ENCODE assay signal across 8 cellular contexts in genomic region chr10:69045441-69046300, GRCh38. TPM values are rescaled to one million over a fixed set of nuclear protein-coding genes. Genes with fewer than 3 reads are reported as not detected.
DNase-seq lines count a peak whose midpoint lies in the region; ATAC-seq and TF ChIP-seq lines count a peak whose summit lies in the region.

No MANE protein-coding gene starts in this region.

- WGBS in gastroesophageal sphincter (ENCODE audit: low coverage in 1 of 2), 2 donors = 59 to 66% methylated on average over 4 of the region's 6 CpGs

- intact Hi-C loops in activated T-helper 1 cell treated with anti-CD3 and anti-CD28 coated beads, Interleukin-12 subunit alpha, Interleukin-12 subunit beta, Interleukin-2, Interleukin-4 antibody, amounts not matched to agents 30 ng/mL and 10 ng/mL and 1 ng/mL, durations not matched to agents 14 hours and 24 hours and 36 hours (cut with micrococcal nuclease) = loop anchor here (1.0 to 5.0 kb wide), 7 partner anchors 10 to 272 kb away; partner anchors contain the start of gene VPS26A

- no peaks in the 10 kb centered on the region for H3K36me3 ChIP-seq in mucosa of rectum (ENCODE audit: control insufficient read depth in 2 of 2, insufficient read depth in 2 of 2, low read length in 2 of 2)
- H3K36me3 ChIP-seq in gastroesophageal sphincter = no peaks in the 10 kb centered on the region

- H3K27ac ChIP-seq in mucosa of rectum (ENCODE audit: low read depth in 2 of 2, low read length in 2 of 2) (peak overlapping the region; percentile 38 to 87), gastroesophageal sphincter (peak overlapping the region in 1 of 4 donors; percentile 15)

- TF ChIP-seq CTCF in GM12865 (IDR thresholded peaks at IDR 0.05; ENCODE audit: insufficient read depth, low read depth, low read length, missing control alignments) (no peak), gastroesophageal sphincter (IDR thresholded peaks at IDR 0.05) (no peak)

- peak overlapping the region in 1 of 2 donors; percentile 3 for H3K9ac ChIP-seq in mucosa of rectum (ENCODE audit: low read depth in 1 of 2, low read length in 2 of 2)

- H3K9me3 Mint-ChIP-seq in activated T-helper 1 cell treated with anti-CD3 and anti-CD28 coated beads, Interleukin-12 subunit alpha, Interleukin-12 subunit beta, Interleukin-2, Interleukin-4 antibody, amounts not matched to agents 30 ng/mL and 10 ng/mL and 1 ng/mL, durations not matched to agents 14 hours and 24 hours and 36 hours = no peaks in the 10 kb centered on the region

- H3K4me3 Mint-ChIP-seq in activated T-helper 1 cell treated with anti-CD3 and anti-CD28 coated beads, Interleukin-12 subunit alpha, Interleukin-12 subunit beta, Interleukin-2, Interleukin-4 antibody, amounts not matched to agents 30 ng/mL and 10 ng/mL and 1 ng/mL, durations not matched to agents 14 hours and 24 hours and 36 hours = peak overlapping the region; percentile 76

- H3K27ac Mint-ChIP-seq in activated T-helper 1 cell treated with anti-CD3 and anti-CD28 coated beads, Interleukin-12 subunit alpha, Interleukin-12 subunit beta, Interleukin-2, Interleukin-4 antibody, amounts not matched to agents 30 ng/mL and 10 ng/mL and 1 ng/mL, durations not matched to agents 14 hours and 24 hours and 36 hours = peak overlapping the region; percentile 99

- TF ChIP-seq POLR2A in gastroesophageal sphincter (IDR thresholded peaks at IDR 0.05) = no peak

- peak; percentile 64 for ATAC-seq in GM21423 (IDR thresholded peaks at IDR 0.05; ENCODE audit: unreplicated experiment)
- ATAC-seq in gastroesophageal sphincter = no peak

- peaks cover 3% of the 10 kb centered on the region in 2 donors for H3K4me1 ChIP-seq in mucosa of rectum (ENCODE audit: control insufficient read depth in 2 of 2, insufficient read depth in 2 of 2, low read length in 2 of 2)
- no peaks in the 10 kb centered on the region for H3K4me1 ChIP-seq in gastroesophageal sphincter

- H3K27me3 ChIP-seq in mucosa of rectum (ENCODE audit: control insufficient read depth in 2 of 2, insufficient read depth in 2 of 2, low read length in 2 of 2) (no peaks in the 10 kb centered on the region), gastroesophageal sphincter (no peaks in the 10 kb centered on the region)

- no peaks in the 10 kb centered on the region for H3K9me3 ChIP-seq in mucosa of rectum (ENCODE audit: control insufficient read depth in 2 of 2, low read length in 2 of 2)
- H3K9me3 ChIP-seq in gastroesophageal sphincter = no peaks in the 10 kb centered on the region

- H3K36me3 Mint-ChIP-seq in activated T-helper 1 cell treated with anti-CD3 and anti-CD28 coated beads, Interleukin-12 subunit alpha, Interleukin-12 subunit beta, Interleukin-2, Interleukin-4 antibody, amounts not matched to agents 30 ng/mL and 10 ng/mL and 1 ng/mL, durations not matched to agents 14 hours and 24 hours and 36 hours (ENCODE audit: low read depth) = peaks cover 3% of the 10 kb centered on the region

- H3K4me3 ChIP-seq in GM12865 (ENCODE audit: low read depth, low read length) = peak overlapping the region; percentile 51
- no peak overlapping the region for H3K4me3 ChIP-seq in mucosa of rectum (ENCODE audit: low read length in 2 of 2)
- H3K4me3 ChIP-seq in gastroesophageal sphincter = no peak overlapping the region

- DNase-seq in GM12865 (ENCODE audit: low read depth) = peak; percentile 92
- peak; percentile 75 for DNase-seq in HT1080 (ENCODE audit: low read depth)
- DNase-seq in activated T-helper 1 cell treated with anti-CD3 and anti-CD28 coated beads, Interleukin-12 subunit alpha, Interleukin-12 subunit beta, Interleukin-2, Interleukin-4 antibody, amounts not matched to agents 30 ng/mL and 10 ng/mL and 1 ng/mL, durations not matched to agents 14 hours and 24 hours and 36 hours (ENCODE audit: low spot score) = peak; percentile 42
- DNase-seq in iPS-NIHi11 (ENCODE audit: low spot score) = no peak
- no peak for DNase-seq in NCI-H2029 (lab: John Stamatoyannopoulos, UW)

- TF ChIP-seq EP300 in gastroesophageal sphincter (IDR thresholded peaks at IDR 0.05) = no peak

- no peaks in the 10 kb centered on the region for H3K27me3 Mint-ChIP-seq in activated T-helper 1 cell treated with anti-CD3 and anti-CD28 coated beads, Interleukin-12 subunit alpha, Interleukin-12 subunit beta, Interleukin-2, Interleukin-4 antibody, amounts not matched to agents 30 ng/mL and 10 ng/mL and 1 ng/mL, durations not matched to agents 14 hours and 24 hours and 36 hours (ENCODE audit: insufficient read depth)

- peaks cover 54% of the 10 kb centered on the region for H3K4me1 Mint-ChIP-seq in activated T-helper 1 cell treated with anti-CD3 and anti-CD28 coated beads, Interleukin-12 subunit alpha, Interleukin-12 subunit beta, Interleukin-2, Interleukin-4 antibody, amounts not matched to agents 30 ng/mL and 10 ng/mL and 1 ng/mL, durations not matched to agents 14 hours and 24 hours and 36 hours (ENCODE audit: low read depth)

RNA-seq across cellular contexts. Expression of gene SRGN, which starts 42.2 kb away (rescaled TPM):
- total RNA-seq in HT1080 (2014; rRNA removed; shearing (Covaris generic)) = 135 and 180 TPM in 2 replicates
- polyA plus RNA-seq in HT1080 (2015; cell fraction: cytosol; rRNA removed) = 232 and 250 TPM in 2 replicates
- 179 and 200 TPM in 2 replicates for polyA plus RNA-seq in HT1080 (2015; cell fraction: nucleus; rRNA removed)
- 1,217 and 1,242 TPM in 2 replicates for total RNA-seq in activated T-helper 1 cell treated with anti-CD3 and anti-CD28 coated beads, Interleukin-12 subunit alpha, Interleukin-12 subunit beta, Interleukin-2, Interleukin-4 antibody, amounts not matched to agents 30 ng/mL and 10 ng/mL and 1 ng/mL, durations not matched to agents 14 hours and 24 hours and 36 hours
- total RNA-seq in gastroesophageal sphincter = 100 to 1,000 TPM in 2 of 4 donors, 10 to 100 TPM in 2; 14.9 to 143 (median 97.8) TPM

RNA-seq across cellular contexts. Expression of gene KIFBP, which starts 57.1 kb away (rescaled TPM):
- 37.8 and 39.3 TPM in 2 replicates for total RNA-seq in HT1080 (2014; rRNA removed; shearing (Covaris generic))
- 25.1 and 28.3 TPM in 2 replicates for polyA plus RNA-seq in HT1080 (2015; cell fraction: cytosol; rRNA removed)
- polyA plus RNA-seq in HT1080 (2015; cell fraction: nucleus; rRNA removed) = 42.5 and 44.2 TPM in 2 replicates
- 16.4 and 16.9 TPM in 2 replicates for total RNA-seq in activated T-helper 1 cell treated with anti-CD3 and anti-CD28 coated beads, Interleukin-12 subunit alpha, Interleukin-12 subunit beta, Interleukin-2, Interleukin-4 antibody, amounts not matched to agents 30 ng/mL and 10 ng/mL and 1 ng/mL, durations not matched to agents 14 hours and 24 hours and 36 hours
- 10 to 100 TPM; 33.7 to 65.4 (median 48.8) TPM for total RNA-seq in gastroesophageal sphincter

Comparison
In these comparisons a context has a peak if more than half of its experiments do, and no peak if none do; other contexts are left out.
1. DNase-seq: peak in GM12865 (single experiment), HT1080 (single experiment) and activated T-helper 1 cell treated with anti-CD3 and anti-CD28 coated beads, Interleukin-12 subunit alpha, Interleukin-12 subunit beta, Interleukin-2, Interleukin-4 antibody, amounts not matched to agents 30 ng/mL and 10 ng/mL and 1 ng/mL, durations not matched to agents 14 hours and 24 hours and 36 hours (single experiment); none in iPS-NIHi11 (single experiment) and NCI-H2029 (single experiment).